ENCODE assay signal across 8 cellular contexts in genomic region chr16:69338557-69339288, GRCh38. TPM values are rescaled to one million over a fixed set of nuclear protein-coding genes. Genes with fewer than 3 reads are reported as not detected.
DNase-seq lines count a peak whose midpoint lies in the region; ATAC-seq and TF ChIP-seq lines count a peak whose summit lies in the region.

No MANE protein-coding gene starts in this region.

- TF ChIP-seq POLR2A in esophagus muscularis mucosa (IDR thresholded peaks at IDR 0.05; ENCODE audit: low read depth) (no peak), ovary (IDR thresholded peaks at IDR 0.05) (no peak)

- H3K4me3 Mint-ChIP-seq in CD4-positive, alpha-beta memory T cell, result peak overlapping the region; percentile 96 to 100 (median 100)

- H3K9me3 Mint-ChIP-seq in CD4-positive, alpha-beta memory T cell, result no peaks in the 10 kb centered on the region

- no peaks in the 10 kb centered on the region for H3K9me3 ChIP-seq in CD4-positive, alpha-beta memory T cell (ENCODE audit: control insufficient read depth in 1 of 2, low read length in 2 of 2)
- H3K9me3 ChIP-seq in Panc1 (ENCODE audit: control insufficient read depth, insufficient read depth, low read depth, low read length) (no peaks in the 10 kb centered on the region), esophagus muscularis mucosa (no peaks in the 10 kb centered on the region), ovary (no peaks in the 10 kb centered on the region)

- peaks cover 34% of the 10 kb centered on the region for H3K36me3 ChIP-seq in CD4-positive, alpha-beta memory T cell (ENCODE audit: insufficient read depth, low read length)
- H3K36me3 ChIP-seq in Panc1 (ENCODE audit: control insufficient read depth, insufficient read depth, low read length) (peaks cover 21% of the 10 kb centered on the region), esophagus muscularis mucosa (peaks cover 24 to 64% (median 49%) of the 10 kb centered on the region in 4 donors), ovary (no peaks in the 10 kb centered on the region)

- H3K4me1 Mint-ChIP-seq in CD4-positive, alpha-beta memory T cell, result peaks cover 36 to 74% (median 55%) of the 10 kb centered on the region in 4 donors

- ATAC-seq in Panc1 (peak; percentile 22; the same call in 1 of the 2 replicates), GM18498 (IDR thresholded peaks at IDR 0.05; ENCODE audit: unreplicated experiment) (no peak)

- TF ChIP-seq EP300 in esophagus muscularis mucosa (IDR thresholded peaks at IDR 0.05) (no peak), ovary (IDR thresholded peaks at IDR 0.05) (no peak)

- peaks cover 39% of the 10 kb centered on the region for H3K4me1 ChIP-seq in CD4-positive, alpha-beta memory T cell (ENCODE audit: insufficient read depth, low read length)
- H3K4me1 ChIP-seq in Panc1 (ENCODE audit: control insufficient read depth, insufficient read depth, low read length) (peaks cover 17% of the 10 kb centered on the region; the same call in 1 of the 2 replicates), esophagus muscularis mucosa (peaks cover 25 to 51% (median 38%) of the 10 kb centered on the region in 4 donors), ovary (ENCODE audit: insufficient read depth) (peaks cover 8% of the 10 kb centered on the region)

- peak overlapping the region; percentile 84 to 97 (median 93) for H3K27ac Mint-ChIP-seq in CD4-positive, alpha-beta memory T cell

- CTCF ChIA-PET in CD4-positive, alpha-beta memory T cell (lab: Charles Lee; ENCODE audit: partially characterized antibody), result interaction anchor here (0.7 to 2.2 kb wide), 5 partner anchors 10 to 1020 kb away, joined by 3 to 9 read pairs (median 4); partner anchors contain the start of gene VPS4A
- CTCF ChIA-PET in Panc1 (lab: Charles Lee), result interaction anchor here (0.6 kb wide), 1 partner anchor 387 kb away, joined by 3 read pairs; no protein-coding TSS in a partner anchor

- peak overlapping the region; percentile 81 for H3K27ac ChIP-seq in CD4-positive, alpha-beta memory T cell (ENCODE audit: low read depth, low read length)
- H3K27ac ChIP-seq in Panc1 (ENCODE audit: low read length) (peak overlapping the region; percentile 93), esophagus muscularis mucosa (replicated peaks in 1 of 4) (peak overlapping the region; percentile 85 to 92 (median 86)), ovary (peak overlapping the region; percentile 70 to 85)

- H3K36me3 Mint-ChIP-seq in CD4-positive, alpha-beta memory T cell, result peaks cover 32 to 59% of the 10 kb centered on the region in 2 donors

- in situ Hi-C loops in Panc1 (cut with HindIII; ENCODE audit: low pct_unique_long_range_greater_than_20kb, low sequenced_read_pairs), result no loop called here

- no peak for DNase-seq in CD4-positive, alpha-beta memory T cell
- DNase-seq in Panc1 (ENCODE audit: low read depth, low spot score) (no peak), esophagus muscularis mucosa (ENCODE audit: extremely low spot score) (no peak), ovary (no peak), SK-N-DZ (ENCODE audit: low spot score) (no peak), DMS153 (lab: John Stamatoyannopoulos, UW) (no peak)
- DNase-seq in stimulated activated naive CD4-positive, alpha-beta T cell (lab: John Stamatoyannopoulos, UW), result no peak

- no peaks in the 10 kb centered on the region for H3K27me3 ChIP-seq in CD4-positive, alpha-beta memory T cell (ENCODE audit: insufficient read depth, low read length)
- no peaks in the 10 kb centered on the region for H3K27me3 ChIP-seq in Panc1 (ENCODE audit: control insufficient read depth, insufficient read depth, low read length)
- no peaks in the 10 kb centered on the region for H3K27me3 ChIP-seq in esophagus muscularis mucosa
- H3K27me3 ChIP-seq in ovary, result no peaks in the 10 kb centered on the region

- peak overlapping the region; percentile 77 to 97 for H3K4me3 ChIP-seq in CD4-positive, alpha-beta memory T cell (ENCODE audit: low read length in 2 of 2)
- H3K4me3 ChIP-seq in Panc1 (ENCODE audit: low read depth in 2 of 2, low read length in 2 of 2), result peak overlapping the region; percentile 93 to 95
- H3K4me3 ChIP-seq in esophagus muscularis mucosa, result peak overlapping the region; percentile 72 to 84 (median 82)
- peak overlapping the region; percentile 87 for H3K4me3 ChIP-seq in ovary

- TSS peak; percentile 81 for BruUV-seq in Panc1 (replicated peaks; lab: Mats Ljungman, UMichigan)

- 23% methylated on average over 45 of the region's 46 CpGs for WGBS in esophagus muscularis mucosa
- WGBS in ovary, 3 donors, result 14 to 20% (median 16%) methylated on average over 45 to 46 of the region's 46 CpGs

- no peaks in the 10 kb centered on the region for H3K27me3 Mint-ChIP-seq in CD4-positive, alpha-beta memory T cell

- TF ChIP-seq CTCF in Panc1 (IDR thresholded peaks at IDR 0.05), result no peak
- no peak for TF ChIP-seq CTCF in esophagus muscularis mucosa (IDR thresholded peaks at IDR 0.05)
- no peak for TF ChIP-seq CTCF in ovary (IDR thresholded peaks at IDR 0.05)

- intact Hi-C loops in CD4-positive, alpha-beta memory T cell (cut with micrococcal nuclease), result loop anchor here (1.0 to 10.0 kb wide), 6 partner anchors 8 to 227 kb away; partner anchors contain the start of genes CYB5B, NFAT5, PDF and VPS4A
- intact Hi-C loops in Panc1 (cut with micrococcal nuclease; ENCODE audit: unreplicated experiment) (no loop called here), esophagus muscularis mucosa (cut with DNase I) (no loop called here), ovary (cut with DNase I) (no loop called here)

- POLR2A ChIA-PET in CD4-positive, alpha-beta memory T cell (lab: Charles Lee; ENCODE audit: partially characterized antibody), result interaction anchor here (0.6 to 5.0 kb wide), 10 partner anchors 10 to 226 kb away, joined by 3 to 116 read pairs (median 3); partner anchors contain the start of genes PDF, SNTB2 and VPS4A
- POLR2A ChIA-PET in Panc1 (lab: Charles Lee), result interaction anchor here (0.6 kb wide), 1 partner anchor 175 kb away, joined by 3 read pairs; no protein-coding TSS in a partner anchor

RNA-seq across cellular contexts. Expression of gene COG8, which starts 0.6 kb away (rescaled TPM):
- total RNA-seq in CD4-positive, alpha-beta memory T cell, result 10 to 100 TPM; 66.0 to 66.1 TPM
- polyA plus RNA-seq in CD4-positive, alpha-beta memory T cell, result 10 to 100 TPM; 31.3 to 34.1 TPM
- total RNA-seq in Panc1 (2021; ENCODE audit: unreplicated experiment), result 30.5 TPM
- 19.1 TPM for polyA plus RNA-seq in Panc1 (2012; ENCODE audit: insufficient read length)
- 10 to 100 TPM; 26.3 to 56.7 (median 46.0) TPM for total RNA-seq in esophagus muscularis mucosa
- 10 to 100 TPM; 31.8 to 48.9 (median 40.9) TPM for total RNA-seq in ovary
- polyA plus RNA-seq in ovary, result 10 to 100 TPM; 21.0 to 28.6 TPM
- polyA plus RNA-seq in SK-N-DZ (2014; cell fraction: cytosol; rRNA removed), result 63.1 and 71.4 TPM in 2 replicates
- polyA plus RNA-seq in SK-N-DZ (2014; cell fraction: nucleus; rRNA removed), result 57.0 and 77.8 TPM in 2 replicates

RNA-seq across cellular contexts. Expression of gene NIP7, which starts 0.8 kb away (rescaled TPM):
- 10 to 100 TPM; 30.9 to 31.9 TPM for total RNA-seq in CD4-positive, alpha-beta memory T cell
- 10 to 100 TPM; 23.4 to 24.4 TPM for polyA plus RNA-seq in CD4-positive, alpha-beta memory T cell
- total RNA-seq in Panc1 (2021; ENCODE audit: unreplicated experiment) (35.3 TPM), esophagus muscularis mucosa (10 to 100 TPM in 3 of 4 donors, 1 to 10 TPM in 1; 7.9 to 18.2 (median 11.3) TPM), ovary (10 to 100 TPM in 5 of 7 donors, 1 to 10 TPM in 2; 5.7 to 24.6 (median 16.6) TPM)
- 31.2 TPM for polyA plus RNA-seq in Panc1 (2012; ENCODE audit: insufficient read length)
- polyA plus RNA-seq in ovary, result 10 to 100 TPM in 1 of 2 donors, 1 to 10 TPM in 1; 7.8 to 23.2 TPM
- 35.7 and 37.1 TPM in 2 replicates for polyA plus RNA-seq in SK-N-DZ (2014; cell fraction: cytosol; rRNA removed)
- polyA plus RNA-seq in SK-N-DZ (2014; cell fraction: nucleus; rRNA removed), result 18.7 and 18.8 TPM in 2 replicates

RNA-seq across cellular contexts. Expression of gene PDF, which starts 8.3 kb away (rescaled TPM):
- 10 to 100 TPM; 11.8 TPM for total RNA-seq in CD4-positive, alpha-beta memory T cell
- polyA plus RNA-seq in CD4-positive, alpha-beta memory T cell, result 10 to 100 TPM; 12.6 to 18.0 TPM
- total RNA-seq in Panc1 (2021; ENCODE audit: unreplicated experiment) (23.1 TPM), esophagus muscularis mucosa (10 to 100 TPM in 3 of 4 donors, 1 to 10 TPM in 1; 5.4 to 17.5 (median 12.6) TPM), ovary (10 to 100 TPM in 4 of 7 donors, 1 to 10 TPM in 3; 6.5 to 14.3 (median 11.4) TPM)
- polyA plus RNA-seq in Panc1 (2012; ENCODE audit: insufficient read length), result 31.2 TPM
- polyA plus RNA-seq in ovary, result 1 to 10 TPM in 1 of 2 donors, not detected in 1; 2.4 TPM
- 25.4 and 26.0 TPM in 2 replicates for polyA plus RNA-seq in SK-N-DZ (2014; cell fraction: cytosol; rRNA removed)
- 21.8 and 58.7 TPM in 2 replicates for polyA plus RNA-seq in SK-N-DZ (2014; cell fraction: nucleus; rRNA removed)

RNA-seq across cellular contexts. Expression of gene TMED6, which starts 12.9 kb away (rescaled TPM):
- 1 to 10 TPM; 2.5 to 5.4 TPM for total RNA-seq in CD4-positive, alpha-beta memory T cell
- under 1 TPM in 1 of 2 donors, not detected in 1; 0.30 TPM for polyA plus RNA-seq in CD4-positive, alpha-beta memory T cell
- 0.36 TPM for total RNA-seq in Panc1 (2021; ENCODE audit: unreplicated experiment)
- polyA plus RNA-seq in Panc1 (2012; ENCODE audit: insufficient read length), result 0.31 TPM
- not detected for total RNA-seq in esophagus muscularis mucosa
- 1 to 10 TPM in 2 of 7 donors, under 1 TPM in 4, not detected in 1; 0.51 to 4.9 (median 0.66) TPM for total RNA-seq in ovary
- not detected for polyA plus RNA-seq in ovary
- 0.76 TPM in 1 of 2 replicates, not detected in the other for polyA plus RNA-seq in SK-N-DZ (2014; cell fraction: cytosol; rRNA removed)
- not detected in 2 replicates for polyA plus RNA-seq in SK-N-DZ (2014; cell fraction: nucleus; rRNA removed)

RNA-seq across cellular contexts. Expression of gene VPS4A, which starts 27.6 kb away (rescaled TPM):
- total RNA-seq in CD4-positive, alpha-beta memory T cell, result 10 to 100 TPM; 46.7 to 48.3 TPM
- polyA plus RNA-seq in CD4-positive, alpha-beta memory T cell, result 10 to 100 TPM; 27.2 to 41.2 TPM
- 23.9 TPM for total RNA-seq in Panc1 (2021; ENCODE audit: unreplicated experiment)
- polyA plus RNA-seq in Panc1 (2012; ENCODE audit: insufficient read length), result 30.6 TPM
- total RNA-seq in esophagus muscularis mucosa, result 10 to 100 TPM; 41.9 to 46.5 (median 43.6) TPM
- total RNA-seq in ovary, result 10 to 100 TPM; 18.3 to 34.1 (median 29.5) TPM
- polyA plus RNA-seq in ovary, result 10 to 100 TPM; 19.7 to 29.1 TPM
- 39.3 and 42.1 TPM in 2 replicates for polyA plus RNA-seq in SK-N-DZ (2014; cell fraction: cytosol; rRNA removed)
- polyA plus RNA-seq in SK-N-DZ (2014; cell fraction: nucleus; rRNA removed), result 54.8 and 71.4 TPM in 2 replicates
